1 cellular context compared by ENCODE assay signal in the genomic region with DNA sequence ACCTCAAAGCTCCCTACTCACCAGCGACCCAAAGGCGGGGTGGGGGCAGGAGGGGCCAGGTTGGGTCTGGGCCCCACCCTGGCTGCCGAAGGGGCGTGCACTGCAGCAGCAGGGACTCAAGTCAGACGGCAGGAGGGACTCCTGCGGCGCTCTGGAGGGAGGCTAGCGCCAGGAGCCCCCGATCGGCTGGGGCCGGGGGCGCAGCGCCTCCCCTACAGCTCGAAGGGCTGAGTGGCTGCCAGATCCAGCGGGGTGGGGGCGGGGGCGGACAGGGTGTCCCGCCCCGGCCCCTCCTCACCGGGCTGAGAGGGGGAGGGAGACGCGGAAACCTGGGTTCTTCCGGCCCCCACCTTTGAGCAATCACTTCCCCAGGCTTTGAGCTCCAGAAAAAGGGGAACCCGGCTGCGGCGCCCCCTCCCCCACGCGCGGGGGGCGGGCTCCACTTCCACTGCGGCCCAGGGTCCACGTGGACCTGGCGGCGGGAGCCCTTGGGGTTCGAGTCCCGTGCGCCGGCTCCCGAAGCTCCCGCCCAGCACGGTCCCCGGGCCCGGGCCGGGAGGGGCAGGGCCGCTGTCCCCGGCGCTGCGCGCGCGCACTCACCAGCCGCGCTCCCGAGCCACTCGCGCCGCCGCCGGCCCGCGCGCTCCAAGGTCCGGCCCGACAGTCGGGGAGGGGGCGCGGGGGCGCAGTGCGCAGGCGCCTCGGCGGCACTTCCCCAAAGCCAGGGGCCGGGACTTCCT.
A peak's percentile ranks its signal among the peaks of the same experiment; 100 is the strongest.
TF ChIP-seq lines count a peak whose summit lies in the region.

A gene with protein sequence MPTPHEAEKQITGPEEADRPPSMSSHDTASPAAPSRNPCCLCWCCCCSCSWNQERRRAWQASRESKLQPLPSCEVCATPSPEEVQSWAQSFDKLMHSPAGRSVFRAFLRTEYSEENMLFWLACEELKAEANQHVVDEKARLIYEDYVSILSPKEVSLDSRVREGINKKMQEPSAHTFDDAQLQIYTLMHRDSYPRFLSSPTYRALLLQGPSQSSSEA (minus strand): TSS at position 246 of the 740 bp plus-strand sequence. CDS start 2,632 bp downstream, outside the sequence.

TF ChIP-seq in K562, 482 proteins besides CTCF, POLR2A, EP300 and RAD21 (continued from another document and continues in another):
- TF ChIP-seq CHD2 (IDR thresholded peaks at IDR 0.05; ENCODE audit: low read depth, low read length): 0 out of 2 replicates have a peak, but pooled peaks have one; percentile 20
- no peak for TF ChIP-seq SRF (CRISPR knock-in tag; IDR thresholded peaks at IDR 0.05)
- peak in 1 of 2 experiments; percentile 66; a peak in 2 of 4 replicates for TF ChIP-seq HDAC1 (IDR thresholded peaks at IDR 0.05)
- TF ChIP-seq, protein P1, sequence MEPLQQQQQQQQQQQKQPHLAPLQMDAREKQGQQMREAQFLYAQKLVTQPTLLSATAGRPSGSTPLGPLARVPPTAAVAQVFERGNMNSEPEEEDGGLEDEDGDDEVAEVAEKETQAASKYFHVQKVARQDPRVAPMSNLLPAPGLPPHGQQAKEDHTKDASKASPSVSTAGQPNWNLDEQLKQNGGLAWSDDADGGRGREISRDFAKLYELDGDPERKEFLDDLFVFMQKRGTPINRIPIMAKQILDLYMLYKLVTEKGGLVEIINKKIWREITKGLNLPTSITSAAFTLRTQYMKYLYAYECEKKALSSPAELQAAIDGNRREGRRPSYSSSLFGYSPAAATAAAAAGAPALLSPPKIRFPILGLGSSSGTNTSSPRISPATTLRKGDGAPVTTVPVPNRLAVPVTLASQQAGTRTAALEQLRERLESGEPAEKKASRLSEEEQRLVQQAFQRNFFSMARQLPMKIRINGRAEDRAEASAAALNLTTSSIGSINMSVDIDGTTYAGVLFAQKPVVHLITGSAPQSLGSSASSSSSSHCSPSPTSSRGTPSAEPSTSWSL (CRISPR knock-in tag; IDR thresholded peaks at IDR 0.05; ENCODE audit: borderline replicate concordance): no peak
- TF ChIP-seq ARID1B (IDR thresholded peaks at IDR 0.05): peak; percentile 32; the same call in 1 of the 2 replicates
- TF ChIP-seq ZNF354B (CRISPR knock-in tag; IDR thresholded peaks at IDR 0.05): no peak
- TF ChIP-seq, protein P2, sequence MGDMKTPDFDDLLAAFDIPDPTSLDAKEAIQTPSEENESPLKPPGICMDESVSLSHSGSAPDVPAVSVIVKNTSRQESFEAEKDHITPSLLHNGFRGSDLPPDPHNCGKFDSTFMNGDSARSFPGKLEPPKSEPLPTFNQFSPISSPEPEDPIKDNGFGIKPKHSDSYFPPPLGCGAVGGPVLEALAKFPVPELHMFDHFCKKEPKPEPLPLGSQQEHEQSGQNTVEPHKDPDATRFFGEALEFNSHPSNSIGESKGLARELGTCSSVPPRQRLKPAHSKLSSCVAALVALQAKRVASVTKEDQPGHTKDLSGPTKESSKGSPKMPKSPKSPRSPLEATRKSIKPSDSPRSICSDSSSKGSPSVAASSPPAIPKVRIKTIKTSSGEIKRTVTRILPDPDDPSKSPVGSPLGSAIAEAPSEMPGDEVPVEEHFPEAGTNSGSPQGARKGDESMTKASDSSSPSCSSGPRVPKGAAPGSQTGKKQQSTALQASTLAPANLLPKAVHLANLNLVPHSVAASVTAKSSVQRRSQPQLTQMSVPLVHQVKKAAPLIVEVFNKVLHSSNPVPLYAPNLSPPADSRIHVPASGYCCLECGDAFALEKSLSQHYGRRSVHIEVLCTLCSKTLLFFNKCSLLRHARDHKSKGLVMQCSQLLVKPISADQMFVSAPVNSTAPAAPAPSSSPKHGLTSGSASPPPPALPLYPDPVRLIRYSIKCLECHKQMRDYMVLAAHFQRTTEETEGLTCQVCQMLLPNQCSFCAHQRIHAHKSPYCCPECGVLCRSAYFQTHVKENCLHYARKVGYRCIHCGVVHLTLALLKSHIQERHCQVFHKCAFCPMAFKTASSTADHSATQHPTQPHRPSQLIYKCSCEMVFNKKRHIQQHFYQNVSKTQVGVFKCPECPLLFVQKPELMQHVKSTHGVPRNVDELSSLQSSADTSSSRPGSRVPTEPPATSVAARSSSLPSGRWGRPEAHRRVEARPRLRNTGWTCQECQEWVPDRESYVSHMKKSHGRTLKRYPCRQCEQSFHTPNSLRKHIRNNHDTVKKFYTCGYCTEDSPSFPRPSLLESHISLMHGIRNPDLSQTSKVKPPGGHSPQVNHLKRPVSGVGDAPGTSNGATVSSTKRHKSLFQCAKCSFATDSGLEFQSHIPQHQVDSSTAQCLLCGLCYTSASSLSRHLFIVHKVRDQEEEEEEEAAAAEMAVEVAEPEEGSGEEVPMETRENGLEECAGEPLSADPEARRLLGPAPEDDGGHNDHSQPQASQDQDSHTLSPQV (IDR thresholded peaks at IDR 0.05): no peak
- peak; percentile 76; the same call in 1 of the 2 replicates for TF ChIP-seq RB1 (IDR thresholded peaks at IDR 0.05; ENCODE audit: low read depth)
- peak in 1 of 3 experiments; percentile 44; a peak in 2 of 6 replicates for TF ChIP-seq ZBTB11 (CRISPR knock-in tag; IDR thresholded peaks at IDR 0.05)
- no peak for TF ChIP-seq SMARCC2 (IDR thresholded peaks at IDR 0.05; ENCODE audit: low read depth)
- TF ChIP-seq SOX6 (IDR thresholded peaks at IDR 0.05): peak; percentile 45; the same call in 1 of the 2 replicates
- peak; percentile 22 for TF ChIP-seq TAF1 (IDR thresholded peaks at IDR 0.05; ENCODE audit: control insufficient read depth, extremely low read depth, insufficient read depth, low read length, severe bottlenecking)
- TF ChIP-seq SNIP1 (IDR thresholded peaks at IDR 0.05; ENCODE audit: low read depth): no peak
- 0 out of 2 replicates have a peak, but pooled peaks have one; percentile 11 for TF ChIP-seq RAD51 (IDR thresholded peaks at IDR 0.05; ENCODE audit: borderline replicate concordance, low read depth)
- TF ChIP-seq ETV1 (tag; conservative IDR thresholded peaks at IDR 0.05; ENCODE audit: low read depth): peak; percentile 64
- TF ChIP-seq ZNF280B (CRISPR knock-in tag; IDR thresholded peaks at IDR 0.05): no peak
- 0 out of 2 replicates have a peak, but pooled peaks have one; percentile 21 for TF ChIP-seq SIN3B (IDR thresholded peaks at IDR 0.05; ENCODE audit: low read depth)
- TF ChIP-seq L3MBTL2 (IDR thresholded peaks at IDR 0.05): peak; percentile 84
- peak; percentile 45; the same call in 1 of the 2 replicates for TF ChIP-seq TARDBP (IDR thresholded peaks at IDR 0.05)
- peak; percentile 57 to 78 for TF ChIP-seq E2F6 (IDR thresholded peaks at IDR 0.05; ENCODE audit: borderline replicate concordance in 1 of 2, extremely low read depth in 1 of 2, insufficient read depth in 1 of 2, insufficient read length in 1 of 2, low read depth in 1 of 2, low read length in 1 of 2, poor library complexity in 1 of 2, severe bottlenecking in 1 of 2)
- no peak for TF ChIP-seq ZBTB8A (IDR thresholded peaks at IDR 0.05; ENCODE audit: partially characterized antibody)
- TF ChIP-seq ZNF253 (CRISPR knock-in tag; conservative IDR thresholded peaks at IDR 0.05): no peak
- TF ChIP-seq GABPB1 (CRISPR knock-in tag; IDR thresholded peaks at IDR 0.05): peak; percentile 33
- peak; percentile 76 to 87; a peak in 3 of 4 replicates for TF ChIP-seq NRF1 (conservative IDR thresholded peaks at IDR 0.05 in 1 of 2, IDR thresholded peaks at IDR 0.05 in 1 of 2)
- TF ChIP-seq TSC22D4 (tag; IDR thresholded peaks at IDR 0.05): no peak
- TF ChIP-seq SUPT5H (IDR thresholded peaks at IDR 0.05): peak; percentile 49
- TF ChIP-seq TEAD1 (CRISPR knock-in tag; IDR thresholded peaks at IDR 0.05): no peak
- TF ChIP-seq ZZZ3 (IDR thresholded peaks at IDR 0.05): no peak
- TF ChIP-seq DPF2 (IDR thresholded peaks at IDR 0.05): peak; percentile 34; the same call in 1 of the 2 replicates
- TF ChIP-seq SRSF9 (IDR thresholded peaks at IDR 0.05; ENCODE audit: borderline replicate concordance, low read depth, low read length): no peak
- TF ChIP-seq RBFOX2 (IDR thresholded peaks at IDR 0.05; ENCODE audit: low read depth, low read length): peak; percentile 66
- TF ChIP-seq, protein P3, sequence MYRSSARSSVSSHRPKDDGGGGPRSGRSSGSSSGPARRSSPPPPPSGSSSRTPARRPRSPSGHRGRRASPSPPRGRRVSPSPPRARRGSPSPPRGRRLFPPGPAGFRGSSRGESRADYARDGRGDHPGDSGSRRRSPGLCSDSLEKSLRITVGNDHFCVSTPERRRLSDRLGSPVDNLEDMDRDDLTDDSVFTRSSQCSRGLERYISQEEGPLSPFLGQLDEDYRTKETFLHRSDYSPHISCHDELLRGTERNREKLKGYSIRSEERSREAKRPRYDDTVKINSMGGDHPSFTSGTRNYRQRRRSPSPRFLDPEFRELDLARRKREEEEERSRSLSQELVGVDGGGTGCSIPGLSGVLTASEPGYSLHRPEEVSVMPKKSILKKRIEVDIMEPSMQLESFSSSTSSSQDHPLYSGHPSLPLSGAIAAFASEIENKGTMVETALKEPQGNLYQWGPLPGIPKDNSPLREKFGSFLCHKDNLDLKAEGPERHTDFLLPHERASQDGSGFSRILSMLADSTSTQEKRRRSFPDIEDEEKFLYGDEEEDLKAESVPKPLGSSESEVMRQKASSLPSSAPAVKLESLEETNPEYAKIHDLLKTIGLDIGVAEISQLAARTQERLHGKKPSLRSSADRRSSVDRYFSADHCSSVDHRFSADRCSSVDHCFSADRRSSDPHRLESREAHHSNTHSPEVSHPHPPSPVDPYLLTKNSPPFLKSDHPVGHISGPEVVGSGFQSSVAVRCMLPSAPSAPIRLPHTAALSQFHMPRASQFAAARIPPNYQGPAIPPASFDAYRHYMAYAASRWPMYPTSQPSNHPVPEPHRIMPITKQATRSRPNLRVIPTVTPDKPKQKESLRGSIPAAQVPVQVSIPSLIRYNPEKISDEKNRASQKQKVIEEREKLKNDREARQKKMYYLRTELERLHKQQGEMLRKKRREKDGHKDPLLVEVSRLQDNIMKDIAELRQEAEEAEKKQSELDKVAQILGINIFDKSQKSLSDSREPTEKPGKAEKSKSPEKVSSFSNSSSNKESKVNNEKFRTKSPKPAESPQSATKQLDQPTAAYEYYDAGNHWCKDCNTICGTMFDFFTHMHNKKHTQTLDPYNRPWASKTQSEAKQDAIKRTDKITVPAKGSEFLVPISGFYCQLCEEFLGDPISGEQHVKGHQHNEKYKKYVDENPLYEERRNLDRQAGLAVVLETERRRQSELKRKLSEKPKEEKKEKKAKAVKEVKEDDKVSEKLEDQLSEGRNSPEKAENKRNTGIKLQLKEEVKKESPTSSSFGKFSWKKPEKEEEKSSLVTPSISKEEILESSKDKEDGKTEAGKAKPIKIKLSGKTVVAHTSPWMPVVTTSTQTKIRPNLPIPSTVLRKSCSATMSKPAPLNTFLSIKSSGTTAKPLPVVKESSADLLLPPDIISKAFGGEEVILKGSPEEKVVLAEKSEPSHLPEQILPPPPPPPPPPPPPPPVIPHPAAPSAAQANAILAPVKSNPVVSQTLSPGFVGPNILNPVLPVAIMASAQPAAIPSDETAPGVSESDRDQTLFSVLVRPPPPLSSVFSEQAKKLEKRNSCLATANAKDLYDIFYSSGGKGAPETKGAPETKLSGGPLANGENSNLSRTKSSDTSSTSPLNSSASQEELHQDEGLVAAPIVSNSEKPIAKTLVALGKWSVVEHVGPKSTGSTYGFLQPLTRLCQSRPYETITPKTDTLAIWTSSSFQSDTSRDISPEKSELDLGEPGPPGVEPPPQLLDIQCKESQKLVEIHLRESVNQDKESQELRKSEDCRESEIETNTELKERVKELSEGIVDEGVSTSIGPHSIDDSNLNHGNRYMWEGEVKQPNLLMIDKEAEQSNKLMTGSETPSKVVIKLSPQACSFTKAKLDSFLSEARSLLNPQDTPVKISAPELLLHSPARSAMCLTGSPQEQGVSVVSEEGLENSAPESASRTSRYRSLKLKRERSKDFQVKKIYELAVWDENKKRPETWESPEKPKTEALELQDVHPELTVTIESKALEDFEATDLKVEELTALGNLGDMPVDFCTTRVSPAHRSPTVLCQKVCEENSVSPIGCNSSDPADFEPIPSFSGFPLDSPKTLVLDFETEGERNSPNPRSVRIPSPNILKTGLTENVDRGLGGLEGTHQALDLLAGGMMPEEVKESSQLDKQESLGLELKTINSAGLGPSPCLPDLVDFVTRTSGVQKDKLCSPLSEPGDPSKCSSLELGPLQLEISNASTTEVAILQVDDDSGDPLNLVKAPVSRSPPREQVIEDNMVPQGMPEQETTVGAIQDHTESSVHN (IDR thresholded peaks at IDR 0.05; ENCODE audit: borderline replicate concordance in 1 of 2, low read depth in 1 of 2): no peak
- TF ChIP-seq ERF (CRISPR knock-in tag; IDR thresholded peaks at IDR 0.05): no peak
- TF ChIP-seq SRSF7 (optimal IDR thresholded peaks at IDR 0.05; ENCODE audit: low read depth, low read length): no peak
- TF ChIP-seq ZNF696 (CRISPR knock-in tag; conservative IDR thresholded peaks at IDR 0.05): no peak
- 0 out of 2 replicates have a peak, but pooled peaks have one; percentile 57 for TF ChIP-seq CBX1 (IDR thresholded peaks at IDR 0.05; ENCODE audit: low read depth)
